In genomic region chr4:107130157-107130556, GRCh38 we compare ENCODE assay signal across 16 cellular contexts.
"Had no signal": no experiment of that assay in that cellular context is flagged by ENCODE, and none has a peak within 500 bp of the region (broad histone marks: within the 10 kb centered on the region; RNA-seq: fewer than 3 reads in every experiment).

No MANE protein-coding gene starts in this region.

- H3K27ac ChIP-seq: parathyroid adenoma, right atrium auricular region, testis, upper lobe of right lung had no signal

- H3K27me3 Mint-ChIP-seq: activated naive CD4-positive, alpha-beta T cell treated with anti-CD3 and anti-CD28 coated beads, Interleukin-2, amount 10 ng/mL, durations not matched to agents 7 days and 5 days had no signal

- H3K36me3 ChIP-seq: right atrium auricular region, upper lobe of right lung had no signal

- H3K27me3 ChIP-seq: right atrium auricular region, testis, upper lobe of right lung had no signal

- H3K9me3 ChIP-seq: right atrium auricular region, testis, upper lobe of right lung had no signal

- H3K4me3 ChIP-seq: right atrium auricular region, testis, upper lobe of right lung had no signal

- H3K9me3 Mint-ChIP-seq: activated naive CD4-positive, alpha-beta T cell treated with anti-CD3 and anti-CD28 coated beads, Interleukin-2, amount 10 ng/mL, durations not matched to agents 7 days and 5 days; activated T-helper 2 cell treated with anti-CD3 and anti-CD28 coated beads, Interferon-gamma antibody, Interleukin-2, Interleukin-4, amounts not matched to agents 10 μg/mL and 5 μg/mL and 100 μg/mL, durations not matched to agents 14 hours and 24 hours and 36 hours had no signal

- DNase-seq: activated CD4-positive, alpha-beta T cell treated with anti-CD3 and anti-CD28 coated beads, Interleukin-2, amount 50 U/mL, for 1 hour; activated naive CD4-positive, alpha-beta T cell treated with anti-CD3 and anti-CD28 coated beads, Interleukin-2, amount 10 ng/mL, durations not matched to agents 7 days and 5 days; activated T-cell treated with anti-CD3 and anti-CD28 coated beads for 4 hours; central memory CD4-positive, alpha-beta T cell; cortex of kidney; effector memory CD4-positive, alpha-beta T cell; erythroblast; glutamatergic neuron; stimulated activated naive CD4-positive, alpha-beta T cell treated with Interleukin-2 at 50 U/mL for 16 hours; T-helper 2 cell; testis; upper lobe of right lung had no signal

- H3K79me2 ChIP-seq: parathyroid adenoma had no signal

- FAIRE-seq: islet of Langerhans had no signal

- H3K36me3 Mint-ChIP-seq: activated naive CD4-positive, alpha-beta T cell treated with anti-CD3 and anti-CD28 coated beads, Interleukin-2, amount 10 ng/mL, durations not matched to agents 7 days and 5 days had no signal

- H3K9ac ChIP-seq: parathyroid adenoma had no signal

- H3K4me1 Mint-ChIP-seq: activated naive CD4-positive, alpha-beta T cell treated with anti-CD3 and anti-CD28 coated beads, Interleukin-2, amount 10 ng/mL, durations not matched to agents 7 days and 5 days had no signal

- H3K27ac Mint-ChIP-seq: activated naive CD4-positive, alpha-beta T cell treated with anti-CD3 and anti-CD28 coated beads, Interleukin-2, amount 10 ng/mL, durations not matched to agents 7 days and 5 days; activated T-helper 2 cell treated with anti-CD3 and anti-CD28 coated beads, Interferon-gamma antibody, Interleukin-2, Interleukin-4, amounts not matched to agents 10 μg/mL and 5 μg/mL and 100 μg/mL, durations not matched to agents 14 hours and 24 hours and 36 hours had no signal

- H3K4me1 ChIP-seq: parathyroid adenoma, right atrium auricular region, testis, upper lobe of right lung had no signal

- H2AFZ ChIP-seq: parathyroid adenoma had no signal

- H3K4me3 Mint-ChIP-seq: activated naive CD4-positive, alpha-beta T cell treated with anti-CD3 and anti-CD28 coated beads, Interleukin-2, amount 10 ng/mL, durations not matched to agents 7 days and 5 days had no signal
